Comparison of ENCODE assay signal across 1 cellular context in genomic region chr1:22077728-22078127, GRCh38.
TF ChIP-seq lines count a peak whose summit lies in the region.

No MANE protein-coding gene starts in this region.

TF ChIP-seq in H1, 55 proteins besides CTCF, POLR2A, EP300 and RAD21:
- no peak for TF ChIP-seq POLR2AphosphoS5 (IDR thresholded peaks at IDR 0.05; ENCODE audit: low read depth, low read length)
- TF ChIP-seq CEBPB (IDR thresholded peaks at IDR 0.05; ENCODE audit: low read depth, low read length): no peak
- TF ChIP-seq ATF2 (IDR thresholded peaks at IDR 0.05; ENCODE audit: low read length): no peak
